Comparison of ENCODE assay signal across 15 cellular contexts in the genomic region with DNA sequence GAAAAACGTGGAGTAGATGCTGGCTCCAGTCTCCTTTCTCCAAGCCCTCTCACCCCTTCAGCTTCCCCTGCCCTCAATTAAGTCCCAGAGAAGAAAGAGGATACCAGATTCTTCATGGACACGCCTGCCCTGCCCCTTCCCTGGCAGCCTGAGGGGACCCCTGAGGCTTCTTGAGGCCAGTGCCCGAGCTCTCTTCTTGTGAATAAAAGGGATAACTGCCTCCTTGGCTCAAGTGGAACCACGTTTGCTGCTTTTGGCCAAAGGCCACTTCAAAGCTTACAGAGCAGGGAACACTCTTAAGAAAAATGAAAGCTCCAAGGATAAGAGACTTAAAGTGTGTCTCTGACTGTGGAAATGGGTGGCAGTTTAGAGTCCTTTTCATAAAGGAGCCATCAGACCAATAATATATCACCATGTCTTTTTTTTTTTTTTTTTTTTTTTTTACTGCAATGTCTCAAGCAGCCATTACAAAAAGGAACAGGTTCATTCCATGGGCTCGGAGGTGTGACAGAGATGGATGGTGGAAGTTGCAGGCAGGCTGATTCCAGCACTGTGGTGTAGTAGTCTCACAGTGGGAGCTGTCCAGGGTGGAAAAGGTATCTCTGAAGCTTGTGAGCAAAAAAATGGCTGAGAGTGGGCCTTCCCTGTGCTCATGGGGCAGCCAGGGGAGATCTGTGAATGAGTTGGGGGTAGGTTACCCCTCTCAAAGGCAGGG.
A peak's percentile ranks its signal among the peaks of the same experiment; 100 is the strongest.
DNase-seq lines count a peak whose midpoint lies in the region; ATAC-seq, FAIRE-seq and TF ChIP-seq lines count a peak whose summit lies in the region.
"Had no signal": no experiment of that assay in that cellular context is flagged by ENCODE, and none has a peak within 500 bp of the region (broad histone marks: within the 10 kb centered on the region; RNA-seq: fewer than 3 reads in every experiment).

No MANE protein-coding gene starts in this region.

- H3K4me3 Mint-ChIP-seq in GM23338: no peak overlapping the region
- H3K4me3 Mint-ChIP-seq: immature natural killer cell had no signal

- no peak overlapping the region for H3K4me2 ChIP-seq in GM23338

- H3K36me3 ChIP-seq in GM23338 (ENCODE audit: insufficient read depth): no peaks in the 10 kb centered on the region
- H3K36me3 ChIP-seq: HAP-1, pancreas, suprapubic skin had no signal

- H3K27me3 ChIP-seq in GM23338 (ENCODE audit: insufficient read depth): peaks cover 34% of the 10 kb centered on the region
- H3K27me3 ChIP-seq: pancreas had no signal

- no peaks in the 10 kb centered on the region for H3K4me1 ChIP-seq in GM23338 (ENCODE audit: insufficient read depth)
- H3K4me1 ChIP-seq: pancreas had no signal

- no peaks in the 10 kb centered on the region for H3F3A ChIP-seq in GM23338 (replicated peaks; ENCODE audit: low read depth)

- no peaks in the 10 kb centered on the region for H3K79me2 ChIP-seq in GM23338 (replicated peaks; ENCODE audit: insufficient read depth)

- intact Hi-C loops in posterior vena cava (cut with DNase I): no loop called here

- no peak for FAIRE-seq in HTR-8/SVneo (lab: Jason Lieb, UNC)
- FAIRE-seq: pancreas had no signal

- H3K27ac Mint-ChIP-seq in GM23338: no peak overlapping the region
- H3K27ac Mint-ChIP-seq: immature natural killer cell had no signal

- H4K20me1 ChIP-seq in GM23338 (replicated peaks; ENCODE audit: insufficient read depth): no peaks in the 10 kb centered on the region

- ATAC-seq in GM23338: no peak
- ATAC-seq: pancreas had no signal

- H3K4me1 Mint-ChIP-seq in GM23338: no peaks in the 10 kb centered on the region; the same call in 2 of the 3 replicates

- no peak overlapping the region for H3K27ac ChIP-seq in GM23338 (ENCODE audit: low read depth)
- H3K27ac ChIP-seq: pancreas, suprapubic skin had no signal

- TF ChIP-seq CTCF in GM23338 (conservative IDR thresholded peaks at IDR 0.05; ENCODE audit: low read depth in 2 of 2) (no peak), fibroblast of mammary gland (conservative IDR thresholded peaks at IDR 0.05; ENCODE audit: control insufficient read depth, insufficient read depth, low read depth, low read length) (no peak)

- DNase-seq in GM23338 (ENCODE audit: low spot score): no peak
- DNase-seq in fibroblast of mammary gland (ENCODE audit: low read depth): peak; percentile 11
- DNase-seq in posterior vena cava (ENCODE audit: low spot score): peak; percentile 29
- DNase-seq in stimulated activated CD4-positive, alpha-beta T cell treated with anti-CD3 and anti-CD28 coated beads, Interleukin-2, amount 100 ng/mL, for 48 hours: no peak
- DNase-seq in activated naive CD4-positive, alpha-beta T cell treated with Interleukin-2 at 50 U/mL for 16 hours: no peak
- no peak for DNase-seq in HTR-8/SVneo (ENCODE audit: insufficient read length, low spot score)
- DNase-seq: activated CD4-positive, alpha-beta T cell treated with anti-CD3 and anti-CD28 coated beads, Interleukin-2, amount 50 U/mL, for 48 hours; activated effector memory CD4-positive, alpha-beta T cell treated with anti-CD3 and anti-CD28 coated beads, Interleukin-2, amount 50 U/mL, for 16 hours; effector CD4-positive, alpha-beta T cell; foreskin melanocyte; immature natural killer cell; pancreas had no signal

- H3K36me3 Mint-ChIP-seq in GM23338 (ENCODE audit: low read depth): peaks cover 2% of the 10 kb centered on the region; the same call in 1 of the 3 replicates
- H3K36me3 Mint-ChIP-seq: immature natural killer cell had no signal

- no peaks in the 10 kb centered on the region for H3K9me3 Mint-ChIP-seq in GM23338
- H3K9me3 Mint-ChIP-seq: immature natural killer cell had no signal

- peaks cover 4% of the 10 kb centered on the region for H3K27me3 Mint-ChIP-seq in GM23338 (ENCODE audit: insufficient read depth, low read depth, poor library complexity)

- no peak overlapping the region for H2AFZ ChIP-seq in GM23338

- no peak overlapping the region for H3K4me3 ChIP-seq in GM23338
- H3K4me3 ChIP-seq in fibroblast of mammary gland (ENCODE audit: control insufficient read depth, low read depth, low read length): no peak overlapping the region
- H3K4me3 ChIP-seq: HAP-1, pancreas, suprapubic skin had no signal

- H3K9me2 ChIP-seq in GM23338 (ENCODE audit: insufficient read depth): no peaks in the 10 kb centered on the region

TF ChIP-seq in GM23338, 12 proteins besides CTCF, POLR2A, EP300 and RAD21 (continues in another document):
- TF ChIP-seq, protein P1, sequence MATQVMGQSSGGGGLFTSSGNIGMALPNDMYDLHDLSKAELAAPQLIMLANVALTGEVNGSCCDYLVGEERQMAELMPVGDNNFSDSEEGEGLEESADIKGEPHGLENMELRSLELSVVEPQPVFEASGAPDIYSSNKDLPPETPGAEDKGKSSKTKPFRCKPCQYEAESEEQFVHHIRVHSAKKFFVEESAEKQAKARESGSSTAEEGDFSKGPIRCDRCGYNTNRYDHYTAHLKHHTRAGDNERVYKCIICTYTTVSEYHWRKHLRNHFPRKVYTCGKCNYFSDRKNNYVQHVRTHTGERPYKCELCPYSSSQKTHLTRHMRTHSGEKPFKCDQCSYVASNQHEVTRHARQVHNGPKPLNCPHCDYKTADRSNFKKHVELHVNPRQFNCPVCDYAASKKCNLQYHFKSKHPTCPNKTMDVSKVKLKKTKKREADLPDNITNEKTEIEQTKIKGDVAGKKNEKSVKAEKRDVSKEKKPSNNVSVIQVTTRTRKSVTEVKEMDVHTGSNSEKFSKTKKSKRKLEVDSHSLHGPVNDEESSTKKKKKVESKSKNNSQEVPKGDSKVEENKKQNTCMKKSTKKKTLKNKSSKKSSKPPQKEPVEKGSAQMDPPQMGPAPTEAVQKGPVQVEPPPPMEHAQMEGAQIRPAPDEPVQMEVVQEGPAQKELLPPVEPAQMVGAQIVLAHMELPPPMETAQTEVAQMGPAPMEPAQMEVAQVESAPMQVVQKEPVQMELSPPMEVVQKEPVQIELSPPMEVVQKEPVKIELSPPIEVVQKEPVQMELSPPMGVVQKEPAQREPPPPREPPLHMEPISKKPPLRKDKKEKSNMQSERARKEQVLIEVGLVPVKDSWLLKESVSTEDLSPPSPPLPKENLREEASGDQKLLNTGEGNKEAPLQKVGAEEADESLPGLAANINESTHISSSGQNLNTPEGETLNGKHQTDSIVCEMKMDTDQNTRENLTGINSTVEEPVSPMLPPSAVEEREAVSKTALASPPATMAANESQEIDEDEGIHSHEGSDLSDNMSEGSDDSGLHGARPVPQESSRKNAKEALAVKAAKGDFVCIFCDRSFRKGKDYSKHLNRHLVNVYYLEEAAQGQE (IDR thresholded peaks at IDR 0.05; ENCODE audit: unreplicated experiment): peak; percentile 71
- no peak for TF ChIP-seq ZNF331 (CRISPR knock-in tag; IDR thresholded peaks at IDR 0.05; ENCODE audit: low read depth)
- TF ChIP-seq EZH2 (IDR thresholded peaks at IDR 0.05; ENCODE audit: low read depth, unreplicated experiment): no peak

TF ChIP-seq in PFSK-1, 5 proteins besides CTCF, POLR2A, EP300 and RAD21:
- TF ChIP-seq, protein P1 (IDR thresholded peaks at IDR 0.05; ENCODE audit: insufficient read depth in 1 of 2, low read depth in 2 of 2, low read length in 2 of 2): peak; percentile 84 to 91
- TF ChIP-seq SIN3A (IDR thresholded peaks at IDR 0.05; ENCODE audit: borderline replicate concordance, insufficient read depth, low read length): no peak

Comparison
In these comparisons a context has a peak if more than half of its experiments do, and no peak if none do; other contexts are left out.
1. DNase-seq: peak in fibroblast of mammary gland (single experiment) and posterior vena cava (single experiment); none in GM23338 (single experiment), stimulated activated CD4-positive, alpha-beta T cell treated with anti-CD3 and anti-CD28 coated beads, Interleukin-2, amount 100 ng/mL, for 48 hours (0 of 2), activated naive CD4-positive, alpha-beta T cell treated with Interleukin-2 at 50 U/mL for 16 hours (single experiment) and HTR-8/SVneo (single experiment).